Comparison of ENCODE assay signal across 16 cellular contexts in the genomic region with DNA sequence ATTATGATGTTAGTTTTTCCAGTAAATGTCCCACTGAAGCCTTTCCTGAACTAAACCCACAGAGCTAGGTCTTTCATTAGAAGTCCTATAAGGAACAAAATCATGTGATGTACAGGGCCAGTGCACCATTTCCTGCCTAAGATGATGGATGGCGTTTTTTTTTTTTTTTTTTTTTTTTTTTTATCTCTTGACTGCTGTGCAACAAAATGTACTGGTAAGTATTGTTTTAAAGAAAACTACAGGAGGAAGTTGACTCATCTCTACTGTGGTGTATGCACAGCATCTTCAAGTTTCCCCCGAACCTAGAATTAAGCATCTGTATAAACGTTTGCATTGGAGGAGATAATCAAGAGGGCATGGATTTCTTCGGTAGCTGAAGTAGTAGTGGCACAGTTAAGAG.
DNase-seq lines count a peak whose midpoint lies in the region; ATAC-seq and TF ChIP-seq lines count a peak whose summit lies in the region.
"Had no signal": no experiment of that assay in that cellular context is flagged by ENCODE, and none has a peak within 500 bp of the region (broad histone marks: within the 10 kb centered on the region; RNA-seq: fewer than 3 reads in every experiment).

No MANE protein-coding gene starts in this region.

- H3K27me3 ChIP-seq in SJCRH30, result no peaks in the 10 kb centered on the region
- H3K27me3 ChIP-seq: BLaER1 had no signal

- no peak overlapping the region for H3K27ac ChIP-seq in SJCRH30
- H3K27ac ChIP-seq: BLaER1, lower lobe of right lung had no signal

- H3K4me3 ChIP-seq in fibroblast of mammary gland (ENCODE audit: control insufficient read depth, low read depth, low read length) (no peak overlapping the region), SJCRH30 (no peak overlapping the region)
- H3K4me3 ChIP-seq: BLaER1, lower lobe of right lung had no signal

- no peaks in the 10 kb centered on the region for H3K36me3 ChIP-seq in SJCRH30
- H3K36me3 ChIP-seq: BLaER1, lower lobe of right lung had no signal

- DNase-seq in COLO829 (ENCODE audit: low spot score), result peak; percentile 49
- DNase-seq in fibroblast of mammary gland (ENCODE audit: low read depth), result peak; percentile 50
- no peak for DNase-seq in SJCRH30
- no peak for DNase-seq in RPMI8226
- no peak for DNase-seq in NCI-H510A treated with DMSO at 0.1 percent for 48 hours (lab: John Stamatoyannopoulos, UW)
- no peak for DNase-seq in omental fat pad (ENCODE audit: low spot score)
- DNase-seq: activated CD4-positive, alpha-beta memory T cell treated with anti-CD3 and anti-CD28 coated beads for 36 hours; activated naive CD4-positive, alpha-beta T cell; GF-D8; KG1; lower lobe of right lung; NCI-H2081 had no signal

- TF ChIP-seq CTCF in fibroblast of mammary gland (conservative IDR thresholded peaks at IDR 0.05; ENCODE audit: control insufficient read depth, insufficient read depth, low read depth, low read length), result no peak
- no peak for TF ChIP-seq CTCF in omental fat pad (IDR thresholded peaks at IDR 0.05)

- H3K4me1 ChIP-seq in SJCRH30, result no peaks in the 10 kb centered on the region
- H3K4me1 ChIP-seq: lower lobe of right lung had no signal

- ATAC-seq in HG03469 (IDR thresholded peaks at IDR 0.05; ENCODE audit: unreplicated experiment) (peak; percentile 56), SK-N-SH treated with all-trans-retinoic acid at 6 μM for 48 hours (peak; percentile 60), omental fat pad (ENCODE audit: low FRiP score) (no peak)
- ATAC-seq: HCT116, lower lobe of right lung had no signal

- H3K9me3 ChIP-seq in SJCRH30 (replicated peaks), result no peaks in the 10 kb centered on the region
- H3K9me3 ChIP-seq: BLaER1, lower lobe of right lung had no signal

TF ChIP-seq in SK-N-SH treated with all-trans-retinoic acid at 6 μM for 48 hours, 23 proteins besides CTCF, POLR2A, EP300 and RAD21:
- TF ChIP-seq CSDC2 (CRISPR knock-in tag; IDR thresholded peaks at IDR 0.05) (no peak), TCF4 (CRISPR knock-in tag; IDR thresholded peaks at IDR 0.05; ENCODE audit: borderline replicate concordance) (no peak), SNAI2 (CRISPR knock-in tag; IDR thresholded peaks at IDR 0.05) (no peak), OSR1 (CRISPR knock-in tag; IDR thresholded peaks at IDR 0.05) (no peak), BACH2 (CRISPR knock-in tag; IDR thresholded peaks at IDR 0.05; ENCODE audit: borderline replicate concordance) (no peak), ZC3H10 (CRISPR knock-in tag; IDR thresholded peaks at IDR 0.05) (no peak), TOX (CRISPR knock-in tag; IDR thresholded peaks at IDR 0.05; ENCODE audit: borderline replicate concordance) (no peak), ZNF565 (CRISPR knock-in tag; conservative IDR thresholded peaks at IDR 0.05; ENCODE audit: low read depth) (no peak), GLIS3 (CRISPR knock-in tag; IDR thresholded peaks at IDR 0.05) (no peak), ZFP3 (CRISPR knock-in tag; IDR thresholded peaks at IDR 0.05) (no peak), ZNF8 (CRISPR knock-in tag; IDR thresholded peaks at IDR 0.05) (no peak), RARB (CRISPR knock-in tag; IDR thresholded peaks at IDR 0.05) (no peak), ESRRG (CRISPR knock-in tag; IDR thresholded peaks at IDR 0.05) (no peak)
- TF ChIP-seq, protein P1, sequence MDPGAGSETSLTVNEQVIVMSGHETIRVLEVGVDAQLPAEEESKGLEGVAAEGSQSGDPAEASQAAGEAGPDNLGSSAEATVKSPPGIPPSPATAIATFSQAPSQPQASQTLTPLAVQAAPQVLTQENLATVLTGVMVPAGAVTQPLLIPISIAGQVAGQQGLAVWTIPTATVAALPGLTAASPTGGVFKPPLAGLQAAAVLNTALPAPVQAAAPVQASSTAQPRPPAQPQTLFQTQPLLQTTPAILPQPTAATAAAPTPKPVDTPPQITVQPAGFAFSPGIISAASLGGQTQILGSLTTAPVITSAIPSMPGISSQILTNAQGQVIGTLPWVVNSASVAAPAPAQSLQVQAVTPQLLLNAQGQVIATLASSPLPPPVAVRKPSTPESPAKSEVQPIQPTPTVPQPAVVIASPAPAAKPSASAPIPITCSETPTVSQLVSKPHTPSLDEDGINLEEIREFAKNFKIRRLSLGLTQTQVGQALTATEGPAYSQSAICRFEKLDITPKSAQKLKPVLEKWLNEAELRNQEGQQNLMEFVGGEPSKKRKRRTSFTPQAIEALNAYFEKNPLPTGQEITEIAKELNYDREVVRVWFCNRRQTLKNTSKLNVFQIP (CRISPR knock-in tag; IDR thresholded peaks at IDR 0.05; ENCODE audit: borderline replicate concordance, low read depth), result no peak
- TF ChIP-seq, protein P2, sequence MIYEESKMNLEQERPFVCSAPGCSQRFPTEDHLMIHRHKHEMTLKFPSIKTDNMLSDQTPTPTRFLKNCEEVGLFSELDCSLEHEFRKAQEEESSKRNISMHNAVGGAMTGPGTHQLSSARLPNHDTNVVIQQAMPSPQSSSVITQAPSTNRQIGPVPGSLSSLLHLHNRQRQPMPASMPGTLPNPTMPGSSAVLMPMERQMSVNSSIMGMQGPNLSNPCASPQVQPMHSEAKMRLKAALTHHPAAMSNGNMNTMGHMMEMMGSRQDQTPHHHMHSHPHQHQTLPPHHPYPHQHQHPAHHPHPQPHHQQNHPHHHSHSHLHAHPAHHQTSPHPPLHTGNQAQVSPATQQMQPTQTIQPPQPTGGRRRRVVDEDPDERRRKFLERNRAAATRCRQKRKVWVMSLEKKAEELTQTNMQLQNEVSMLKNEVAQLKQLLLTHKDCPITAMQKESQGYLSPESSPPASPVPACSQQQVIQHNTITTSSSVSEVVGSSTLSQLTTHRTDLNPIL (CRISPR knock-in tag; IDR thresholded peaks at IDR 0.05; ENCODE audit: low read depth), result no peak
- TF ChIP-seq, protein P3, sequence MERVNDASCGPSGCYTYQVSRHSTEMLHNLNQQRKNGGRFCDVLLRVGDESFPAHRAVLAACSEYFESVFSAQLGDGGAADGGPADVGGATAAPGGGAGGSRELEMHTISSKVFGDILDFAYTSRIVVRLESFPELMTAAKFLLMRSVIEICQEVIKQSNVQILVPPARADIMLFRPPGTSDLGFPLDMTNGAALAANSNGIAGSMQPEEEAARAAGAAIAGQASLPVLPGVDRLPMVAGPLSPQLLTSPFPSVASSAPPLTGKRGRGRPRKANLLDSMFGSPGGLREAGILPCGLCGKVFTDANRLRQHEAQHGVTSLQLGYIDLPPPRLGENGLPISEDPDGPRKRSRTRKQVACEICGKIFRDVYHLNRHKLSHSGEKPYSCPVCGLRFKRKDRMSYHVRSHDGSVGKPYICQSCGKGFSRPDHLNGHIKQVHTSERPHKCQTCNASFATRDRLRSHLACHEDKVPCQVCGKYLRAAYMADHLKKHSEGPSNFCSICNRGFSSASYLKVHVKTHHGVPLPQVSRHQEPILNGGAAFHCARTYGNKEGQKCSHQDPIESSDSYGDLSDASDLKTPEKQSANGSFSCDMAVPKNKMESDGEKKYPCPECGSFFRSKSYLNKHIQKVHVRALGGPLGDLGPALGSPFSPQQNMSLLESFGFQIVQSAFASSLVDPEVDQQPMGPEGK (CRISPR knock-in tag; IDR thresholded peaks at IDR 0.05; ENCODE audit: borderline replicate concordance), result no peak
- TF ChIP-seq, protein P4, sequence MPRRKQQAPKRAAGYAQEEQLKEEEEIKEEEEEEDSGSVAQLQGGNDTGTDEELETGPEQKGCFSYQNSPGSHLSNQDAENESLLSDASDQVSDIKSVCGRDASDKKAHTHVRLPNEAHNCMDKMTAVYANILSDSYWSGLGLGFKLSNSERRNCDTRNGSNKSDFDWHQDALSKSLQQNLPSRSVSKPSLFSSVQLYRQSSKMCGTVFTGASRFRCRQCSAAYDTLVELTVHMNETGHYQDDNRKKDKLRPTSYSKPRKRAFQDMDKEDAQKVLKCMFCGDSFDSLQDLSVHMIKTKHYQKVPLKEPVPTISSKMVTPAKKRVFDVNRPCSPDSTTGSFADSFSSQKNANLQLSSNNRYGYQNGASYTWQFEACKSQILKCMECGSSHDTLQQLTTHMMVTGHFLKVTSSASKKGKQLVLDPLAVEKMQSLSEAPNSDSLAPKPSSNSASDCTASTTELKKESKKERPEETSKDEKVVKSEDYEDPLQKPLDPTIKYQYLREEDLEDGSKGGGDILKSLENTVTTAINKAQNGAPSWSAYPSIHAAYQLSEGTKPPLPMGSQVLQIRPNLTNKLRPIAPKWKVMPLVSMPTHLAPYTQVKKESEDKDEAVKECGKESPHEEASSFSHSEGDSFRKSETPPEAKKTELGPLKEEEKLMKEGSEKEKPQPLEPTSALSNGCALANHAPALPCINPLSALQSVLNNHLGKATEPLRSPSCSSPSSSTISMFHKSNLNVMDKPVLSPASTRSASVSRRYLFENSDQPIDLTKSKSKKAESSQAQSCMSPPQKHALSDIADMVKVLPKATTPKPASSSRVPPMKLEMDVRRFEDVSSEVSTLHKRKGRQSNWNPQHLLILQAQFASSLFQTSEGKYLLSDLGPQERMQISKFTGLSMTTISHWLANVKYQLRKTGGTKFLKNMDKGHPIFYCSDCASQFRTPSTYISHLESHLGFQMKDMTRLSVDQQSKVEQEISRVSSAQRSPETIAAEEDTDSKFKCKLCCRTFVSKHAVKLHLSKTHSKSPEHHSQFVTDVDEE (CRISPR knock-in tag; IDR thresholded peaks at IDR 0.05), result no peak
- TF ChIP-seq, protein P5, sequence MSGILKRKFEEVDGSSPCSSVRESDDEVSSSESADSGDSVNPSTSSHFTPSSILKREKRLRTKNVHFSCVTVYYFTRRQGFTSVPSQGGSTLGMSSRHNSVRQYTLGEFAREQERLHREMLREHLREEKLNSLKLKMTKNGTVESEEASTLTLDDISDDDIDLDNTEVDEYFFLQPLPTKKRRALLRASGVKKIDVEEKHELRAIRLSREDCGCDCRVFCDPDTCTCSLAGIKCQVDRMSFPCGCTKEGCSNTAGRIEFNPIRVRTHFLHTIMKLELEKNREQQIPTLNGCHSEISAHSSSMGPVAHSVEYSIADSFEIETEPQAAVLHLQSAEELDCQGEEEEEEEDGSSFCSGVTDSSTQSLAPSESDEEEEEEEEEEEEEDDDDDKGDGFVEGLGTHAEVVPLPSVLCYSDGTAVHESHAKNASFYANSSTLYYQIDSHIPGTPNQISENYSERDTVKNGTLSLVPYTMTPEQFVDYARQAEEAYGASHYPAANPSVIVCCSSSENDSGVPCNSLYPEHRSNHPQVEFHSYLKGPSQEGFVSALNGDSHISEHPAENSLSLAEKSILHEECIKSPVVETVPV (CRISPR knock-in tag; IDR thresholded peaks at IDR 0.05), result no peak

Comparison
In these comparisons a context has a peak if more than half of its experiments do, and no peak if none do; other contexts are left out.
1. DNase-seq: peak in COLO829 (single experiment) and fibroblast of mammary gland (single experiment); none in SJCRH30 (0 of 2), RPMI8226 (single experiment), NCI-H510A treated with DMSO at 0.1 percent for 48 hours (single experiment) and omental fat pad (single experiment).